Comparison of ENCODE assay signal across 13 cellular contexts in genomic region chr2:169173876-169174275, GRCh38.
"Had no signal": no experiment of that assay in that cellular context is flagged by ENCODE, and none has a peak within 500 bp of the region (broad histone marks: within the 10 kb centered on the region; RNA-seq: fewer than 3 reads in every experiment).

No MANE protein-coding gene starts in this region.

- H3K27ac Mint-ChIP-seq: activated naive CD8-positive, alpha-beta T cell treated with anti-CD3 and anti-CD28 coated beads for 36 hours; nephron had no signal

- H3K9me3 Mint-ChIP-seq: activated naive CD8-positive, alpha-beta T cell treated with anti-CD3 and anti-CD28 coated beads for 36 hours; nephron had no signal

- ATAC-seq: esophagus mucosa, left colon had no signal

- DNase-seq: activated CD4-positive, alpha-beta T cell treated with anti-CD3 and anti-CD28 coated beads, Interleukin-2, amount 50 U/mL, for 48 hours; activated CD4-positive, CD25-positive, alpha-beta regulatory T cell treated with anti-CD3 and anti-CD28 coated beads, Interleukin-2, amount 50 U/mL, for 72 hours; activated gamma-delta T cell; activated naive CD8-positive, alpha-beta T cell treated with anti-CD3 and anti-CD28 coated beads for 36 hours; activated T-cell treated with anti-CD3 and anti-CD28 coated beads, Interleukin-2, amount 50 U/mL, for 48 hours; left colon; mesenchymal stem cell; occipital lobe; sigmoid colon; stimulated activated CD4-positive, alpha-beta T cell treated with anti-CD3 and anti-CD28 coated beads, Interleukin-12 subunit alpha, Interleukin-12 subunit beta, amount 100 ng/mL, for 4 hours; stimulated activated naive CD4-positive, alpha-beta T cell treated with Interleukin-2 at 50 U/mL for 16 hours had no signal

- H3K36me3 Mint-ChIP-seq: activated naive CD8-positive, alpha-beta T cell treated with anti-CD3 and anti-CD28 coated beads for 36 hours had no signal
